33 cellular contexts compared by ENCODE assay signal in genomic region chr20:52226370-52226769, GRCh38.
"Had no signal": no experiment of that assay in that cellular context is flagged by ENCODE, and none has a peak within 500 bp of the region (broad histone marks: within the 10 kb centered on the region; RNA-seq: fewer than 3 reads in every experiment).

No MANE protein-coding gene starts in this region.

- H3K27me3 ChIP-seq: pancreas, thyroid gland, upper lobe of left lung, vagina had no signal

- H3K27ac Mint-ChIP-seq: activated T-helper 1 cell treated with anti-CD3 and anti-CD28 coated beads, Interleukin-12 subunit alpha, Interleukin-12 subunit beta, Interleukin-2, Interleukin-4 antibody, amounts not matched to agents 30 ng/mL and 10 ng/mL and 1 ng/mL, durations not matched to agents 14 hours and 24 hours and 36 hours; effector memory CD8-positive, alpha-beta T cell; immature natural killer cell; naive B cell; stimulated activated naive B cell treated with anti-CD40 and anti-IgM and Interleukin-4, amounts not matched to agents 10 μg/mL and 1 μg/mL and 100 μg/mL, for 72 hours had no signal

- DNase-seq: activated CD4-positive, alpha-beta T cell treated with anti-CD3 and anti-CD28 coated beads for 48 hours; activated CD4-positive, alpha-beta T cell treated with anti-CD3 and anti-CD28 coated beads, Interleukin-2, amount 50 U/mL, for 48 hours; activated CD8-positive, alpha-beta memory T cell treated with anti-CD3 and anti-CD28 coated beads for 24 hours; activated gamma-delta T cell treated with Interleukin-2 at 50 U/mL for 16 hours; activated naive CD4-positive, alpha-beta T cell treated with anti-CD3 and anti-CD28 coated beads, Interleukin-2, amount 50 U/mL, for 16 hours; activated T-cell treated with anti-CD3 and anti-CD28 coated beads, Interleukin-2, amount 50 U/mL, for 1 hour; amygdala; caudate nucleus; cortex of kidney; effector memory CD8-positive, alpha-beta T cell; erythroblast; foreskin fibroblast; head of caudate nucleus; hypothalamus; immature natural killer cell; kidney; left colon; mammary epithelial cell; naive B cell; pancreas; retina; stimulated activated CD4-positive, alpha-beta T cell treated with anti-CD3 and anti-CD28 coated beads, Interleukin-15, amount 100 ng/mL, for 24 hours; stimulated activated CD4-positive, alpha-beta T cell treated with anti-CD3 and anti-CD28 coated beads, Interleukin-2, amount 100 ng/mL, for 24 hours; stimulated activated naive B cell treated with anti-CD40 and anti-IgM and Interleukin-4, amounts not matched to agents 10 μg/mL and 1 μg/mL and 100 μg/mL, for 72 hours; stomach; T-helper 9 cell; thyroid gland had no signal

- H3K9me3 ChIP-seq: pancreas, prostate gland, thyroid gland, vagina had no signal

- H3K36me3 ChIP-seq: pancreas, prostate gland, stomach, thyroid gland, upper lobe of left lung, vagina had no signal

- H3K27ac ChIP-seq: pancreas, prostate gland, stomach, thyroid gland, upper lobe of left lung, vagina, VCaP had no signal

- H3K4me3 Mint-ChIP-seq: activated T-helper 1 cell treated with anti-CD3 and anti-CD28 coated beads, Interleukin-12 subunit alpha, Interleukin-12 subunit beta, Interleukin-2, Interleukin-4 antibody, amounts not matched to agents 30 ng/mL and 10 ng/mL and 1 ng/mL, durations not matched to agents 14 hours and 24 hours and 36 hours; effector memory CD8-positive, alpha-beta T cell; immature natural killer cell; naive B cell; stimulated activated naive B cell treated with anti-CD40 and anti-IgM and Interleukin-4, amounts not matched to agents 10 μg/mL and 1 μg/mL and 100 μg/mL, for 72 hours had no signal

- ATAC-seq: activated CD4-positive, CD25-positive, alpha-beta regulatory T cell treated with anti-CD3 and anti-CD28 coated beads, Interleukin-2, amount 50 U/mL, for 24 hours; effector memory CD8-positive, alpha-beta T cell; left colon; pancreas; stimulated activated naive B cell treated with anti-CD40 and anti-IgM and Interleukin-4, amounts not matched to agents 10 μg/mL and 1 μg/mL and 100 μg/mL, for 72 hours had no signal

- H3K4me3 ChIP-seq: pancreas, prostate gland, stomach, thyroid gland, upper lobe of left lung, vagina had no signal

- H3K4me1 Mint-ChIP-seq: immature natural killer cell had no signal

- H3K4me1 ChIP-seq: prostate gland, thyroid gland, upper lobe of left lung, vagina had no signal
